In genomic region chr2:106581755-106582430, GRCh38 we compare ENCODE assay signal across 8 cellular contexts.
DNase-seq lines count a peak whose midpoint lies in the region; ATAC-seq and TF ChIP-seq lines count a peak whose summit lies in the region.

No MANE protein-coding gene starts in this region.

- intact Hi-C loops in mammary epithelial cell (cut with micrococcal nuclease) (loop anchor here (2.0 kb wide), 3 partner anchors 39 to 477 kb away; no protein-coding TSS in a partner anchor), left colon (cut with DNase I, micrococcal nuclease) (loop anchor here in 1 of 2 donors (10.0 kb wide), 1 partner anchor 477 kb away; no protein-coding TSS in a partner anchor)

- no peaks in the 10 kb centered on the region for H3K9me3 Mint-ChIP-seq in T-cell

- no peak overlapping the region for H3K27ac ChIP-seq in mammary epithelial cell (ENCODE audit: insufficient read depth, low read depth, low read length)
- no peak overlapping the region for H3K27ac ChIP-seq in SJCRH30

- H4K20me1 ChIP-seq in mammary epithelial cell (ENCODE audit: insufficient read depth, low read length) = no peaks in the 10 kb centered on the region

- no TSS peak for BruUV-seq in mammary epithelial cell (replicated peaks; lab: Mats Ljungman, UMichigan)

- dilution Hi-C loops in mammary epithelial cell (cut with HindIII; ENCODE audit: low sequenced_read_pairs) = no loop called here

- peaks cover 4% of the 10 kb centered on the region for H3K27me3 ChIP-seq in mammary epithelial cell (ENCODE audit: insufficient read depth, low read length)
- no peaks in the 10 kb centered on the region for H3K27me3 ChIP-seq in SJCRH30

- H3K27ac Mint-ChIP-seq in T-cell = no peak overlapping the region

- peaks cover 38 to 65% of the 10 kb centered on the region in 2 donors for H3K27me3 Mint-ChIP-seq in T-cell

- H3K4me1 Mint-ChIP-seq in T-cell = peaks cover 11 to 23% (median 16%) of the 10 kb centered on the region in 3 donors

- H3K4me3 Mint-ChIP-seq in T-cell = peak overlapping the region; percentile 67 to 88 (median 86)

- peak; percentile 59 for DNase-seq in DMS53 treated with DMSO at 0.1 percent for 48 hours (lab: John Stamatoyannopoulos, UW; ENCODE audit: unreplicated experiment)
- peak; percentile 56 for DNase-seq in GM20000 (ENCODE audit: low spot score)
- peak; percentile 64 for DNase-seq in HPDE6-E6E7 (ENCODE audit: extremely low spot score)
- peak in 26 of 34 experiments; percentile 6 to 48 (median 18) for DNase-seq in T-cell
- DNase-seq in mammary epithelial cell = peak; percentile 47
- DNase-seq in left colon = peak; percentile 52 to 53
- DNase-seq in stimulated activated CD4-positive, alpha-beta T cell treated with anti-CD3 and anti-CD28 coated beads, Interleukin-4, amount 100 ng/mL, for 48 hours (ENCODE audit: low read depth in 2 of 2) = peak; percentile 16 to 18
- no peak for DNase-seq in SJCRH30

- H3K4me1 ChIP-seq in mammary epithelial cell (ENCODE audit: insufficient read depth, low read length) (peaks cover 6% of the 10 kb centered on the region), SJCRH30 (peaks cover 5% of the 10 kb centered on the region)

- ATAC-seq in T-cell (replicated peaks in 1 of 4) (peak; percentile 69 to 86 (median 82)), left colon (peak; percentile 94)

- peak overlapping the region; percentile 10 to 31 (median 31) for H3K4me3 ChIP-seq in mammary epithelial cell (replicated peaks in 1 of 3; ENCODE audit: insufficient read depth in 1 of 3, low read depth in 2 of 3, low read length in 3 of 3)
- H3K4me3 ChIP-seq in SJCRH30 = no peak overlapping the region

- H3K79me2 ChIP-seq in mammary epithelial cell (ENCODE audit: insufficient read depth, low read length) = no peaks in the 10 kb centered on the region

- WGBS in mammary epithelial cell (ENCODE audit: low coverage, missing lambda C conversion rate) = under 1% methylated on average over 14 of the region's 18 CpGs

- no peaks in the 10 kb centered on the region for H3K36me3 Mint-ChIP-seq in T-cell

- H3K9me3 ChIP-seq in mammary epithelial cell (replicated peaks; ENCODE audit: insufficient read depth, low read length) (no peaks in the 10 kb centered on the region), SJCRH30 (replicated peaks) (no peaks in the 10 kb centered on the region)

- in situ Hi-C loops in mammary epithelial cell (cut with MboI; ENCODE audit: low sequenced_read_pairs in 2 of 2) = no loop called here

- H3K4me2 ChIP-seq in mammary epithelial cell (ENCODE audit: insufficient read depth, low read depth, low read length) = peak overlapping the region; percentile 92

- CTCF ChIA-PET in T-cell (lab: Charles Lee) (interaction anchor here (0.6 to 1.3 kb wide), 13 partner anchors 8 to 1953 kb away, joined by 3 to 8 read pairs (median 5); no protein-coding TSS in a partner anchor), mammary epithelial cell (lab: Charles Lee; ENCODE audit: low non-redundant PET) (interaction anchor here (0.5 to 0.7 kb wide), 2 partner anchors 19 to 473 kb away, joined by 4 to 35 read pairs; no protein-coding TSS in a partner anchor)

- peak overlapping the region; percentile 80 for H2AFZ ChIP-seq in mammary epithelial cell (ENCODE audit: low read depth, low read length)

- no peak for TF ChIP-seq CTCF in GM20000 (IDR thresholded peaks at IDR 0.05; ENCODE audit: extremely low read depth, missing control alignments)
- peak; percentile 24 to 41 for TF ChIP-seq CTCF in mammary epithelial cell (conservative IDR thresholded peaks at IDR 0.05 in 1 of 2, IDR thresholded peaks at IDR 0.05 in 1 of 2; ENCODE audit: extremely low read depth in 1 of 2, insufficient read depth in 1 of 2, low read depth in 1 of 2, low read length in 2 of 2)

- no peak overlapping the region for H3K9ac ChIP-seq in mammary epithelial cell (ENCODE audit: insufficient read depth, low read length)

- no peaks in the 10 kb centered on the region for H3K36me3 ChIP-seq in mammary epithelial cell (ENCODE audit: insufficient read depth, low read length)
- H3K36me3 ChIP-seq in SJCRH30 = no peaks in the 10 kb centered on the region

- POLR2A ChIA-PET in T-cell (lab: Charles Lee) = interaction anchor here (0.5 to 0.8 kb wide), 3 partner anchors 549 to 1239 kb away, joined by 3 read pairs; no protein-coding TSS in a partner anchor

Comparison
In these comparisons a context has a peak if more than half of its experiments do, and no peak if none do; other contexts are left out.
1. DNase-seq: peak in DMS53 treated with DMSO at 0.1 percent for 48 hours (single experiment), GM20000 (single experiment), HPDE6-E6E7 (single experiment), T-cell (26 of 34), mammary epithelial cell (single experiment), left colon (2 of 2) and stimulated activated CD4-positive, alpha-beta T cell treated with anti-CD3 and anti-CD28 coated beads, Interleukin-4, amount 100 ng/mL, for 48 hours (2 of 2); none in SJCRH30 (0 of 2).